Comparison of ENCODE assay signal across 16 cellular contexts in genomic region chr4:165600959-165601674, GRCh38.
"Had no signal": no experiment of that assay in that cellular context is flagged by ENCODE, and none has a peak within 500 bp of the region (broad histone marks: within the 10 kb centered on the region; RNA-seq: fewer than 3 reads in every experiment).

No MANE protein-coding gene starts in this region.

- H3K27ac ChIP-seq: heart right ventricle, psoas muscle, upper lobe of left lung had no signal

- ATAC-seq: activated T-cell treated with anti-CD3 and anti-CD28 coated beads, Interleukin-2, amount 50 U/mL, for 4 hours; heart right ventricle; left ventricle myocardium superior; psoas muscle had no signal

- DNase-seq: activated CD4-positive, alpha-beta T cell treated with anti-CD3 and anti-CD28 coated beads, Interleukin-2, amount 50 U/mL, for 1 hour; activated gamma-delta T cell; activated naive CD8-positive, alpha-beta T cell treated with anti-CD3 and anti-CD28 coated beads, Interleukin-2, amount 10 ng/mL, durations not matched to agents 7 days and 5 days; activated T-cell treated with anti-CD3 and anti-CD28 coated beads, Interleukin-2, amount 50 U/mL, for 4 hours; anterior cingulate cortex; foreskin melanocyte; heart right ventricle; islet precursor cell; left ventricle myocardium superior; mesenchymal stem cell; nephron progenitor cell; psoas muscle; stimulated activated CD4-positive, alpha-beta T cell treated with anti-CD3 and anti-CD28 coated beads, Interleukin-4, amount 100 ng/mL, for 1 hour; stimulated activated CD8-positive, alpha-beta memory T cell treated with anti-CD3 and anti-CD28 coated beads, Interleukin-4, amount 100 ng/mL, for 48 hours; upper lobe of left lung had no signal

- H3K9me3 Mint-ChIP-seq: activated naive CD8-positive, alpha-beta T cell treated with anti-CD3 and anti-CD28 coated beads, Interleukin-2, amount 10 ng/mL, durations not matched to agents 7 days and 5 days; activated T-cell treated with anti-CD3 and anti-CD28 coated beads, Interleukin-2, amount 50 U/mL, for 4 hours; nephron progenitor cell had no signal

- H3K27me3 Mint-ChIP-seq: activated naive CD8-positive, alpha-beta T cell treated with anti-CD3 and anti-CD28 coated beads, Interleukin-2, amount 10 ng/mL, durations not matched to agents 7 days and 5 days; stimulated activated naive CD8-positive, alpha-beta T cell treated with anti-CD3 and anti-CD28 coated beads, Interleukin-15, Interleukin-2, amounts not matched to agents 100 ng/mL and 50 ng/mL, for 24 hours had no signal

- H3K36me3 ChIP-seq: heart right ventricle, upper lobe of left lung had no signal

- H3K4me1 Mint-ChIP-seq: activated naive CD8-positive, alpha-beta T cell treated with anti-CD3 and anti-CD28 coated beads, Interleukin-2, amount 10 ng/mL, durations not matched to agents 7 days and 5 days; nephron progenitor cell had no signal

- H3K4me1 ChIP-seq: heart right ventricle, psoas muscle, upper lobe of left lung had no signal

- H3K27ac Mint-ChIP-seq: activated naive CD8-positive, alpha-beta T cell treated with anti-CD3 and anti-CD28 coated beads, Interleukin-2, amount 10 ng/mL, durations not matched to agents 7 days and 5 days; nephron progenitor cell; stimulated activated naive CD8-positive, alpha-beta T cell treated with anti-CD3 and anti-CD28 coated beads, Interleukin-15, Interleukin-2, amounts not matched to agents 100 ng/mL and 50 ng/mL, for 24 hours had no signal

- H3K27me3 ChIP-seq: heart right ventricle, upper lobe of left lung had no signal

- H3K4me3 ChIP-seq: heart right ventricle, psoas muscle, upper lobe of left lung had no signal

- H3K36me3 Mint-ChIP-seq: activated naive CD8-positive, alpha-beta T cell treated with anti-CD3 and anti-CD28 coated beads, Interleukin-2, amount 10 ng/mL, durations not matched to agents 7 days and 5 days had no signal

- H3K9me3 ChIP-seq: heart right ventricle, psoas muscle, upper lobe of left lung had no signal

- H3K4me3 Mint-ChIP-seq: activated naive CD8-positive, alpha-beta T cell treated with anti-CD3 and anti-CD28 coated beads, Interleukin-2, amount 10 ng/mL, durations not matched to agents 7 days and 5 days; activated T-cell treated with anti-CD3 and anti-CD28 coated beads, Interleukin-2, amount 50 U/mL, for 4 hours; nephron progenitor cell; stimulated activated naive CD8-positive, alpha-beta T cell treated with anti-CD3 and anti-CD28 coated beads, Interleukin-15, Interleukin-2, amounts not matched to agents 100 ng/mL and 50 ng/mL, for 24 hours had no signal
